9 cellular contexts compared by ENCODE assay signal in the genomic region with DNA sequence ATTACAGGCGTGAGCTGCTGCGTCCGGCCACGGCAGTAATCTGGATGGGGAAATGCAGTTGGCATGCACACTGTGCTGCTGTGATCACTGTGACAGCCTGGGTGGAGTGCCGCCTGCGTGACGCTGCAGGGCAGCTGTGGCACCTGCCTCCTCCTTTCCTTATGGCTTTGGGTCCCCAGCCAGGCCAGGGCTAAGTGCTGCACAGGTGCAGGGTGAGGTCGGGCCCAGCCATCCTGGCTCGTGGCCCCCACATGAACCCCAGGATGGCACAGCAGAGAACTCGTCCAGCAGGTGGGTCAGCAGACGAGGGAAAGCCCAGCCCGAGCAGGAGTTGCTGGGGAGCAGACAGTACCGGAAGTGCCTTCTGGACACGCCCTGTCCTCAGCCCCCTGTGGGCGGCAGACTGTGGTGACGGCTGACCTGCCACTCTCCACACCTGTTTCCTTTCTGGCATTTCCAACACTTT. TPM values are rescaled to one million over a fixed set of nuclear protein-coding genes. Genes with fewer than 3 reads are reported as not detected.
A peak's percentile ranks its signal among the peaks of the same experiment; 100 is the strongest.
DNase-seq lines count a peak whose midpoint lies in the region; ATAC-seq and TF ChIP-seq lines count a peak whose summit lies in the region.
"Had no signal": no experiment of that assay in that cellular context is flagged by ENCODE, and none has a peak within 500 bp of the region (broad histone marks: within the 10 kb centered on the region; RNA-seq: fewer than 3 reads in every experiment).

No MANE protein-coding gene starts in this region.

- H3K27me3 ChIP-seq in WERI-Rb-1 (ENCODE audit: insufficient read depth, low read depth, severe bottlenecking) (no peaks in the 10 kb centered on the region), suprapubic skin (no peaks in the 10 kb centered on the region)

- no peak for TF ChIP-seq POLR2A in suprapubic skin (IDR thresholded peaks at IDR 0.05)

- no peak overlapping the region for H3K4me3 ChIP-seq in WERI-Rb-1 (ENCODE audit: low read depth, low read length)
- no peak overlapping the region for H3K4me3 ChIP-seq in suprapubic skin

- H3K27ac ChIP-seq in WERI-Rb-1 (no peak overlapping the region), suprapubic skin (peak overlapping the region; percentile 64)

- TF ChIP-seq CTCF in WERI-Rb-1 (IDR thresholded peaks at IDR 0.05; ENCODE audit: low read depth, low read length), result 0 out of 2 replicates have a peak, but pooled peaks have one; percentile 7
- TF ChIP-seq CTCF in suprapubic skin (IDR thresholded peaks at IDR 0.05), result no peak

- WGBS in suprapubic skin, result 60% methylated on average over 12 of the region's 16 CpGs

- no peaks in the 10 kb centered on the region for H3K9me3 ChIP-seq in WERI-Rb-1 (ENCODE audit: severe bottlenecking)
- no peaks in the 10 kb centered on the region for H3K9me3 ChIP-seq in suprapubic skin

- DNase-seq in WERI-Rb-1 (no peak), kidney tubule cell (ENCODE audit: low spot score) (peak; percentile 75), suprapubic skin (ENCODE audit: low spot score in 2 of 2) (no peak), NCI-H2107 (lab: John Stamatoyannopoulos, UW) (no peak), D341Med (ENCODE audit: low spot score) (no peak), KBM-7 (no peak)
- DNase-seq in activated naive CD4-positive, alpha-beta T cell treated with anti-CD3 and anti-CD28 coated beads, Interleukin-2, amount 50 U/mL, for 16 hours, result no peak
- DNase-seq: activated CD8-positive, alpha-beta memory T cell treated with anti-CD3 and anti-CD28 coated beads, Interleukin-2, amount 10 ng/mL, durations not matched to agents 7 days and 5 days had no signal

- H3K36me3 ChIP-seq in WERI-Rb-1 (no peaks in the 10 kb centered on the region), suprapubic skin (peaks cover 31% of the 10 kb centered on the region)

- peaks cover 42% of the 10 kb centered on the region for H3K4me1 ChIP-seq in suprapubic skin

- TF ChIP-seq EP300 in suprapubic skin (IDR thresholded peaks at IDR 0.05), result no peak

- in situ Hi-C loops in KBM-7 (cut with MboI; ENCODE audit: low pct_unique_long_range_greater_than_20kb, low sequenced_read_pairs), result loop anchor here (10.0 to 25.0 kb wide), 2 partner anchors 179 to 522 kb away; no protein-coding TSS in a partner anchor

- peak; percentile 39 for ATAC-seq in HG02588 (IDR thresholded peaks at IDR 0.05; ENCODE audit: unreplicated experiment)
- ATAC-seq: activated CD8-positive, alpha-beta memory T cell treated with anti-CD3 and anti-CD28 coated beads, Interleukin-2, amount 10 ng/mL, durations not matched to agents 7 days and 5 days had no signal

RNA-seq across cellular contexts. Expression of gene HS1BP3, which starts 17.1 kb away (rescaled TPM):
- total RNA-seq in suprapubic skin, result 10 to 100 TPM; 23.3 to 38.2 (median 34.2) TPM

RNA-seq across cellular contexts. Expression of gene GDF7, which starts 33.1 kb away (rescaled TPM):
- total RNA-seq in suprapubic skin, result 1 to 10 TPM; 1.9 to 3.1 (median 2.4) TPM
- total RNA-seq: activated CD8-positive, alpha-beta memory T cell treated with anti-CD3 and anti-CD28 coated beads, Interleukin-2, amount 10 ng/mL, durations not matched to agents 7 days and 5 days had no signal
